Comparison of ENCODE assay signal across 9 cellular contexts in the genomic region with DNA sequence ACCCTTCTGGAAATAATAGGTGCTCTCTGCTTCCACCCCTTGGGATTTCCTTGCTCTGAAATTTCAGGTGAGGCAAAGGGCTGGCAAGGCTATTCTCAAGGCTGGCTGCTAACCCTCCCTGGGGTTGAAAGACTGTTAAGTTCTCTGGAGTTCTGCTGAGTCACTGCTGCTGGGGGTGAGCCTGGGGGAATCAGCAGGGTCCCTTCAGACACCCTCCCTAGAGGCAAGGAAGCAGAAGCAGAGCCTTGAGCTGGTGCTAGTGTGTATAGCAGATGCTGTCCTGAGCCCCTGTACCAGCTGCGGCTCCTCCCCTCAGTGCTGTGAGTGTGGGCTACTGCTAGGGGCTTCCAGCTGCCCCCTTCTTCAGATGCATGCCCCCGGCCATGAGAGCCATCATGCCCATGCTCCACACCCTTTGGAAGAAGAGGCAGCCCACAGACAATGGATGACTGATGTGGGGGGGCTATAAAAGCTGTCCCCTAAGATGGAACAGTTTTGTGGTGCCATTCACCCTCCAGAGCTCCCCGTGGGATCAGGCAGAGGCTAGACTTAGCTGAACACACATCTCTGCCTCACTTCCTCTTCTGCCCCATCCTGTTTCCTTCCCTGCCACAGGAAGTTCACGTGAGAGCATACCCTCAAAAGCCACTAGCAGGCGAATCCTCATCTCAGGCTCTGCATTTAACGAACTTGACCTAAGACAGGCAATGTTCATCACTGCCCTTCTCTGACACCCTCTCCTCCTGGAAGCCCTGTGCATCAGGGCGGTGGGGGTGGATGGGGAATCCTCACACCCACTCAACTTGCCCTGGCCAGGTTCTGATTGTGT.
DNase-seq lines count a peak whose midpoint lies in the region; ATAC-seq and TF ChIP-seq lines count a peak whose summit lies in the region.
"Had no signal": no experiment of that assay in that cellular context is flagged by ENCODE, and none has a peak within 500 bp of the region (broad histone marks: within the 10 kb centered on the region; RNA-seq: fewer than 3 reads in every experiment).

No MANE protein-coding gene starts in this region.

- H3K36me3 ChIP-seq in RWPE2 (ENCODE audit: low read depth): peaks cover 44% of the 10 kb centered on the region

- H3K27me3 Mint-ChIP-seq in osteocyte (ENCODE audit: unreplicated experiment) (no peaks in the 10 kb centered on the region), mesothelial cell of epicardium (ENCODE audit: low read depth) (no peaks in the 10 kb centered on the region)

- H3K9me3 ChIP-seq in RWPE2 (ENCODE audit: severe bottlenecking): no peaks in the 10 kb centered on the region

- H3K27me3 ChIP-seq in RWPE2 (ENCODE audit: insufficient read depth, poor library complexity, severe bottlenecking): no peaks in the 10 kb centered on the region

- peak overlapping the region; percentile 98 for H3K27ac ChIP-seq in RWPE2 (ENCODE audit: poor library complexity, severe bottlenecking)

- DNase-seq in stimulated activated CD4-positive, alpha-beta T cell treated with anti-CD3 and anti-CD28 coated beads, Interleukin-1b, Interleukin-23, amount 100 ng/mL, for 48 hours: peak; percentile 32
- no peak for DNase-seq in stimulated activated CD4-positive, alpha-beta T cell treated with anti-CD3 and anti-CD28 coated beads, Interleukin-4, amount 100 ng/mL, for 1 hour
- DNase-seq in RWPE2 (ENCODE audit: low spot score) (no peak), fibroblast of the aortic adventitia (ENCODE audit: low read depth) (peak; percentile 31), osteocyte (ENCODE audit: extremely low spot score, unreplicated experiment) (no peak), DMS153 treated with DMSO at 0.1 percent for 48 hours (lab: John Stamatoyannopoulos, UW; ENCODE audit: unreplicated experiment) (no peak), NCI-H1436 treated with DMSO at 0.1 percent for 48 hours (lab: John Stamatoyannopoulos, UW) (no peak), mesothelial cell of epicardium (ENCODE audit: low spot score in 2 of 2, unreplicated experiment in 2 of 2) (no peak)
- DNase-seq: NCI-H1930 had no signal

- no peak overlapping the region for H3K4me3 ChIP-seq in RWPE2 (ENCODE audit: severe bottlenecking)
- H3K4me3 ChIP-seq in fibroblast of the aortic adventitia (ENCODE audit: low read depth, low read length): no peak overlapping the region

- H3K4me1 ChIP-seq in RWPE2 (ENCODE audit: insufficient read depth, poor library complexity, severe bottlenecking): peaks cover 76% of the 10 kb centered on the region

- TF ChIP-seq CTCF in RWPE2 (IDR thresholded peaks at IDR 0.05; ENCODE audit: poor library complexity, severe bottlenecking): no peak
- TF ChIP-seq CTCF in fibroblast of the aortic adventitia (IDR thresholded peaks at IDR 0.05; ENCODE audit: insufficient read depth, low read length): no peak
- TF ChIP-seq CTCF in osteocyte (IDR thresholded peaks at IDR 0.05): no peak
- no peak for TF ChIP-seq CTCF in mesothelial cell of epicardium (IDR thresholded peaks at IDR 0.05; ENCODE audit: unreplicated experiment)

- ATAC-seq in RWPE2 (ENCODE audit: low read depth): no peak

- H3K4me1 Mint-ChIP-seq in osteocyte (ENCODE audit: unreplicated experiment) (peaks cover 22% of the 10 kb centered on the region), mesothelial cell of epicardium (peaks cover 17% of the 10 kb centered on the region)

- no peak overlapping the region for H3K4me3 Mint-ChIP-seq in osteocyte (ENCODE audit: unreplicated experiment)
- H3K4me3 Mint-ChIP-seq in mesothelial cell of epicardium: no peak overlapping the region

- H3K36me3 Mint-ChIP-seq in osteocyte (ENCODE audit: unreplicated experiment) (no peaks in the 10 kb centered on the region), mesothelial cell of epicardium (no peaks in the 10 kb centered on the region)

- H3K27ac Mint-ChIP-seq in osteocyte (ENCODE audit: unreplicated experiment): no peak overlapping the region
- H3K27ac Mint-ChIP-seq in mesothelial cell of epicardium: no peak overlapping the region

- H3K9me3 Mint-ChIP-seq in osteocyte (ENCODE audit: unreplicated experiment) (no peaks in the 10 kb centered on the region), mesothelial cell of epicardium (no peaks in the 10 kb centered on the region)

Comparison
In these comparisons a context has a peak if more than half of its experiments do, and no peak if none do; other contexts are left out.
1. DNase-seq: peak in stimulated activated CD4-positive, alpha-beta T cell treated with anti-CD3 and anti-CD28 coated beads, Interleukin-1b, Interleukin-23, amount 100 ng/mL, for 48 hours (single experiment) and fibroblast of the aortic adventitia (single experiment); none in stimulated activated CD4-positive, alpha-beta T cell treated with anti-CD3 and anti-CD28 coated beads, Interleukin-4, amount 100 ng/mL, for 1 hour (single experiment), RWPE2 (single experiment), osteocyte (single experiment), DMS153 treated with DMSO at 0.1 percent for 48 hours (single experiment), NCI-H1436 treated with DMSO at 0.1 percent for 48 hours (single experiment) and mesothelial cell of epicardium (0 of 2).